ENCODE assay signal across 1 cellular context in genomic region chr5:178120661-178121357, GRCh38.
A peak's percentile ranks its signal among the peaks of the same experiment; 100 is the strongest.
TF ChIP-seq lines count a peak whose summit lies in the region.

No MANE protein-coding gene starts in this region.

TF ChIP-seq in HEK293, 187 proteins besides CTCF, POLR2A, EP300 and RAD21 (continued from another document and continues in another):
- TF ChIP-seq ZBTB10 (tag by site-specific recombination; IDR thresholded peaks at IDR 0.05) = 0 out of 2 replicates have a peak, but pooled peaks have one; percentile 12
- TF ChIP-seq ZSCAN5A (tag by site-specific recombination; IDR thresholded peaks at IDR 0.05) = no peak
- no peak for TF ChIP-seq ZNF670 (tag by site-specific recombination; IDR thresholded peaks at IDR 0.05; ENCODE audit: low read depth)
- TF ChIP-seq ZNF792 (tag by site-specific recombination; IDR thresholded peaks at IDR 0.05) = no peak
- no peak for TF ChIP-seq BCL11B (tag by site-specific recombination; IDR thresholded peaks at IDR 0.05; ENCODE audit: low read depth)
- TF ChIP-seq TCF7L2 (IDR thresholded peaks at IDR 0.05; ENCODE audit: borderline replicate concordance, low read depth, low read length) = no peak
- no peak for TF ChIP-seq ZNF23 (tag by site-specific recombination; IDR thresholded peaks at IDR 0.05; ENCODE audit: borderline replicate concordance)
- TF ChIP-seq ZNF114 (tag by site-specific recombination; IDR thresholded peaks at IDR 0.05) = no peak
- no peak for TF ChIP-seq ZNF544 (tag by site-specific recombination; IDR thresholded peaks at IDR 0.05)
- no peak for TF ChIP-seq ZBTB1 (tag by site-specific recombination; IDR thresholded peaks at IDR 0.05)
- TF ChIP-seq INSM2 (tag by site-specific recombination; IDR thresholded peaks at IDR 0.05) = no peak
- no peak for TF ChIP-seq ZNF585B (tag by site-specific recombination; IDR thresholded peaks at IDR 0.05)
- TF ChIP-seq PRDM4 (tag by site-specific recombination; IDR thresholded peaks at IDR 0.05) = no peak
- no peak for TF ChIP-seq ZNF121 (tag by site-specific recombination; IDR thresholded peaks at IDR 0.05)
- TF ChIP-seq ZBTB17 (tag by site-specific recombination; IDR thresholded peaks at IDR 0.05) = peak; percentile 90
- no peak for TF ChIP-seq ZNF223 (tag by site-specific recombination; IDR thresholded peaks at IDR 0.05)
- TF ChIP-seq BCL11A (tag by site-specific recombination; IDR thresholded peaks at IDR 0.05; ENCODE audit: low read depth) = no peak
- peak; percentile 77 for TF ChIP-seq ZBTB8A (tag by site-specific recombination; IDR thresholded peaks at IDR 0.05)
- no peak for TF ChIP-seq ZNF560 (tag by site-specific recombination; IDR thresholded peaks at IDR 0.05; ENCODE audit: borderline replicate concordance)
- TF ChIP-seq ZNF571 (tag by site-specific recombination; IDR thresholded peaks at IDR 0.05) = no peak
- TF ChIP-seq PATZ1 (tag by site-specific recombination; IDR thresholded peaks at IDR 0.05) = peak; percentile 67
- TF ChIP-seq ZNF292 (tag by site-specific recombination; IDR thresholded peaks at IDR 0.05; ENCODE audit: borderline replicate concordance, low read depth) = no peak
- TF ChIP-seq ZNF133 (tag by site-specific recombination; IDR thresholded peaks at IDR 0.05) = no peak
- TF ChIP-seq ZNF169 (tag by site-specific recombination; IDR thresholded peaks at IDR 0.05) = no peak
- TF ChIP-seq BCL6B (tag by site-specific recombination; IDR thresholded peaks at IDR 0.05) = no peak
- TF ChIP-seq ZNF404 (tag by site-specific recombination; IDR thresholded peaks at IDR 0.05) = no peak
- TF ChIP-seq ZNF558 (tag by site-specific recombination; IDR thresholded peaks at IDR 0.05) = no peak
- no peak; the same call in none of the 2 replicates for TF ChIP-seq SP7 (tag by site-specific recombination; IDR thresholded peaks at IDR 0.05)
- TF ChIP-seq ZNF76 (tag by site-specific recombination; IDR thresholded peaks at IDR 0.05; ENCODE audit: borderline replicate concordance, low read depth) = peak; percentile 74; the same call in 1 of the 2 replicates
- no peak for TF ChIP-seq ZNF280D (tag by site-specific recombination; IDR thresholded peaks at IDR 0.05)
- no peak for TF ChIP-seq ZNF16 (tag by site-specific recombination; IDR thresholded peaks at IDR 0.05; ENCODE audit: low read depth)
- no peak for TF ChIP-seq ZNF664 (tag by site-specific recombination; IDR thresholded peaks at IDR 0.05)
- TF ChIP-seq ZIC2 (tag by site-specific recombination; IDR thresholded peaks at IDR 0.05) = peak; percentile 89
- TF ChIP-seq ZSCAN16 (tag by site-specific recombination; IDR thresholded peaks at IDR 0.05) = no peak
- TF ChIP-seq ZNF768 (tag by site-specific recombination; IDR thresholded peaks at IDR 0.05) = no peak; the same call in 1 of the 2 replicates
- peak; percentile 51; the same call in 1 of the 2 replicates for TF ChIP-seq ZNF629 (tag by site-specific recombination; IDR thresholded peaks at IDR 0.05)
- TF ChIP-seq IKZF3 (tag by site-specific recombination; IDR thresholded peaks at IDR 0.05) = peak; percentile 34; the same call in 1 of the 2 replicates
- TF ChIP-seq ZNF658 (tag by site-specific recombination; IDR thresholded peaks at IDR 0.05) = no peak
- no peak for TF ChIP-seq KLF1 (tag by site-specific recombination; IDR thresholded peaks at IDR 0.05)
- no peak for TF ChIP-seq ZNF513 (tag by site-specific recombination; IDR thresholded peaks at IDR 0.05)
- no peak for TF ChIP-seq EGR2 (tag by site-specific recombination; IDR thresholded peaks at IDR 0.05; ENCODE audit: low read depth)
- no peak for TF ChIP-seq ZFP3 (tag by site-specific recombination; IDR thresholded peaks at IDR 0.05; ENCODE audit: low read depth)
- no peak for TF ChIP-seq ZNF747 (tag by site-specific recombination; IDR thresholded peaks at IDR 0.05)
- no peak for TF ChIP-seq ZNF510 (tag by site-specific recombination; IDR thresholded peaks at IDR 0.05; ENCODE audit: insufficient replicate concordance)
- TF ChIP-seq AEBP2 (tag by site-specific recombination; IDR thresholded peaks at IDR 0.05; ENCODE audit: borderline replicate concordance) = no peak
- no peak for TF ChIP-seq SETDB1 (IDR thresholded peaks at IDR 0.05; ENCODE audit: insufficient read length, low read length)
- no peak for TF ChIP-seq ZFP37 (tag by site-specific recombination; IDR thresholded peaks at IDR 0.05)
- TF ChIP-seq ZNF19 (tag by site-specific recombination; IDR thresholded peaks at IDR 0.05; ENCODE audit: low read depth) = no peak
- TF ChIP-seq YY1 (tag by site-specific recombination; IDR thresholded peaks at IDR 0.05) = no peak
- peak; percentile 44; the same call in 1 of the 2 replicates for TF ChIP-seq ZNF394 (tag by site-specific recombination; IDR thresholded peaks at IDR 0.05; ENCODE audit: borderline replicate concordance)
- peak; percentile 50 for TF ChIP-seq ZNF335 (tag by site-specific recombination; conservative IDR thresholded peaks at IDR 0.05)
